ENCODE assay signal across 24 cellular contexts in genomic region chr2:195837987-195838386, GRCh38.
DNase-seq lines count a peak whose midpoint lies in the region; ATAC-seq and TF ChIP-seq lines count a peak whose summit lies in the region.
"Had no signal": no experiment of that assay in that cellular context is flagged by ENCODE, and none has a peak within 500 bp of the region (broad histone marks: within the 10 kb centered on the region; RNA-seq: fewer than 3 reads in every experiment).

No MANE protein-coding gene starts in this region.

- no peaks in the 10 kb centered on the region for H3K36me3 Mint-ChIP-seq in stimulated activated memory B cell treated with anti-CD40 and anti-IgM and Interleukin-4, amounts not matched to agents 10 μg/mL and 1 μg/mL and 100 μg/mL, for 72 hours
- H3K36me3 Mint-ChIP-seq: CD4-positive, CD25-positive, alpha-beta regulatory T cell; naive thymus-derived CD4-positive, alpha-beta T cell had no signal

- no peaks in the 10 kb centered on the region for H3K9me3 Mint-ChIP-seq in stimulated activated memory B cell treated with anti-CD40 and anti-IgM and Interleukin-4, amounts not matched to agents 10 μg/mL and 1 μg/mL and 100 μg/mL, for 72 hours
- H3K9me3 Mint-ChIP-seq: activated naive CD4-positive, alpha-beta T cell treated with anti-CD3 and anti-CD28 coated beads for 36 hours had no signal

- H3K4me1 Mint-ChIP-seq in stimulated activated memory B cell treated with anti-CD40 and anti-IgM and Interleukin-4, amounts not matched to agents 10 μg/mL and 1 μg/mL and 100 μg/mL, for 72 hours, result peaks cover 7% of the 10 kb centered on the region

- ATAC-seq in omental fat pad (ENCODE audit: low FRiP score), result peak; percentile 62
- no peak for ATAC-seq in stimulated activated memory B cell treated with anti-CD40 and anti-IgM and Interleukin-4, amounts not matched to agents 10 μg/mL and 1 μg/mL and 100 μg/mL, for 72 hours
- ATAC-seq: gastroesophageal sphincter; naive thymus-derived CD4-positive, alpha-beta T cell; T-helper 17 cell had no signal

- H3K4me3 Mint-ChIP-seq in stimulated activated memory B cell treated with anti-CD40 and anti-IgM and Interleukin-4, amounts not matched to agents 10 μg/mL and 1 μg/mL and 100 μg/mL, for 72 hours, result no peak overlapping the region
- H3K4me3 Mint-ChIP-seq: activated naive CD4-positive, alpha-beta T cell treated with anti-CD3 and anti-CD28 coated beads for 36 hours; CD4-positive, CD25-positive, alpha-beta regulatory T cell; naive thymus-derived CD4-positive, alpha-beta T cell; T-helper 17 cell had no signal

- TF ChIP-seq CTCF in omental fat pad (IDR thresholded peaks at IDR 0.05), result no peak

- DNase-seq in GM03348 (ENCODE audit: low spot score), result peak; percentile 53
- DNase-seq in MV-4-11 (lab: John Stamatoyannopoulos, UW), result peak; percentile 76
- peak; percentile 92 for DNase-seq in amniotic epithelial cell (ENCODE audit: low read depth)
- DNase-seq in omental fat pad (ENCODE audit: low spot score), result no peak
- no peak for DNase-seq in NCI-H2171 (lab: John Stamatoyannopoulos, UW)
- no peak for DNase-seq in G401 (ENCODE audit: low spot score)
- DNase-seq in activated naive CD4-positive, alpha-beta T cell treated with anti-CD3 and anti-CD28 coated beads, Interleukin-2, amount 50 U/mL, for 16 hours, result no peak
- DNase-seq: ACHN; activated CD4-positive, alpha-beta T cell treated with anti-CD3 and anti-CD28 coated beads for 48 hours; activated naive CD4-positive, alpha-beta T cell treated with anti-CD3 and anti-CD28 coated beads for 36 hours; CD4-positive, CD25-positive, alpha-beta regulatory T cell; dorsolateral prefrontal cortex; Karpas-422; left ventricle myocardium inferior; naive thymus-derived CD4-positive, alpha-beta T cell; NCI-H1092 treated with DMSO at 0.1 percent for 48 hours; NCI-H187 treated with DMSO at 0.1 percent for 48 hours; occipital lobe; Peyer's patch; stimulated activated CD4-positive, alpha-beta T cell treated with anti-CD3 and anti-CD28 coated beads, Interleukin-2, amount 100 ng/mL, for 24 hours; T-helper 17 cell; uterus had no signal

- H3K27ac Mint-ChIP-seq in stimulated activated memory B cell treated with anti-CD40 and anti-IgM and Interleukin-4, amounts not matched to agents 10 μg/mL and 1 μg/mL and 100 μg/mL, for 72 hours, result no peak overlapping the region
- H3K27ac Mint-ChIP-seq: activated naive CD4-positive, alpha-beta T cell treated with anti-CD3 and anti-CD28 coated beads for 36 hours; naive thymus-derived CD4-positive, alpha-beta T cell; T-helper 17 cell had no signal

- in situ Hi-C loops in G401 (cut with HindIII; ENCODE audit: low sequenced_read_pairs), result no loop called here

- peaks cover under 1% of the 10 kb centered on the region for H3K27me3 Mint-ChIP-seq in stimulated activated memory B cell treated with anti-CD40 and anti-IgM and Interleukin-4, amounts not matched to agents 10 μg/mL and 1 μg/mL and 100 μg/mL, for 72 hours

Comparison
In these comparisons a context has a peak if more than half of its experiments do, and no peak if none do; other contexts are left out.
1. DNase-seq: peak in GM03348 (single experiment), MV-4-11 (single experiment) and amniotic epithelial cell (single experiment); none in omental fat pad (single experiment), NCI-H2171 (single experiment), G401 (single experiment) and activated naive CD4-positive, alpha-beta T cell treated with anti-CD3 and anti-CD28 coated beads, Interleukin-2, amount 50 U/mL, for 16 hours (single experiment).